Comparison of ENCODE assay signal across 13 cellular contexts in genomic region chr22:43777204-43777671, GRCh38. TPM values are rescaled to one million over a fixed set of nuclear protein-coding genes. Genes with fewer than 3 reads are reported as not detected.
A peak's percentile ranks its signal among the peaks of the same experiment; 100 is the strongest.
DNase-seq lines count a peak whose midpoint lies in the region; ATAC-seq, FAIRE-seq and TF ChIP-seq lines count a peak whose summit lies in the region.
"Had no signal": no experiment of that assay in that cellular context is flagged by ENCODE, and none has a peak within 500 bp of the region (broad histone marks: within the 10 kb centered on the region; RNA-seq: fewer than 3 reads in every experiment).

No MANE protein-coding gene starts in this region.

- no peak overlapping the region for H3K9ac ChIP-seq in MM.1S (ENCODE audit: low read length)

- no peaks in the 10 kb centered on the region for H3K4me1 ChIP-seq in MM.1S (ENCODE audit: low read length)
- H3K4me1 ChIP-seq: Caco-2 had no signal

- H2AFZ ChIP-seq in MM.1S (ENCODE audit: low read length), result no peak overlapping the region

- no peak overlapping the region for H3K4me3 ChIP-seq in MG63
- no peak overlapping the region for H3K4me3 ChIP-seq in MM.1S (ENCODE audit: low read length)

- H4K20me1 ChIP-seq in MM.1S (ENCODE audit: insufficient read depth, low read length), result no peaks in the 10 kb centered on the region

- ATAC-seq in GM18861 (IDR thresholded peaks at IDR 0.05; ENCODE audit: unreplicated experiment), result no peak
- ATAC-seq in HG02970 (IDR thresholded peaks at IDR 0.05; ENCODE audit: low FRiP score, unreplicated experiment), result no peak

- DNase-seq in AG20443 (ENCODE audit: low spot score), result peak; percentile 50
- peak; percentile 70 for DNase-seq in MG63
- DNase-seq in dermis blood vessel endothelial cell, result peak; percentile 26
- peak; percentile 2 for DNase-seq in medulla oblongata (ENCODE audit: extremely low spot score)
- no peak for DNase-seq in MM.1S
- no peak for DNase-seq in GM19239 (ENCODE audit: insufficient read length, low spot score)
- DNase-seq: activated T-cell treated with anti-CD3 and anti-CD28 coated beads for 4 hours, Caco-2, NCI-H345 had no signal

- H3K27me3 ChIP-seq in MG63 (no peaks in the 10 kb centered on the region), MM.1S (replicated peaks; ENCODE audit: insufficient read depth, low read length) (no peaks in the 10 kb centered on the region)

- H3F3A ChIP-seq in MM.1S (ENCODE audit: insufficient read depth, low read length), result no peaks in the 10 kb centered on the region

- no peaks in the 10 kb centered on the region for H3K9me2 ChIP-seq in MM.1S (replicated peaks; ENCODE audit: insufficient read depth, low read length)

- no peaks in the 10 kb centered on the region for H3K9me3 ChIP-seq in MG63
- H3K9me3 ChIP-seq in MM.1S (replicated peaks; ENCODE audit: insufficient read depth, low read length), result no peaks in the 10 kb centered on the region
- H3K9me3 ChIP-seq: Caco-2 had no signal

- H3K36me3 ChIP-seq in MG63, result no peaks in the 10 kb centered on the region
- H3K36me3 ChIP-seq in MM.1S (replicated peaks; ENCODE audit: insufficient read depth, low read length), result no peaks in the 10 kb centered on the region

- FAIRE-seq in GM19239 (lab: Jason Lieb, UNC), result no peak
- FAIRE-seq: colon, islet of Langerhans had no signal

- no peak for TF ChIP-seq CTCF in MM.1S (IDR thresholded peaks at IDR 0.05; ENCODE audit: low read length)

- H3K4me2 ChIP-seq in MM.1S (ENCODE audit: low read depth, low read length), result no peak overlapping the region

- no peaks in the 10 kb centered on the region for H3K79me2 ChIP-seq in MM.1S (ENCODE audit: low read length)

- H3K27ac ChIP-seq in MM.1S (ENCODE audit: low read length), result no peak overlapping the region

RNA-seq across cellular contexts. Expression of gene EFCAB6, which starts 34.9 kb away (rescaled TPM):
- total RNA-seq in MG63 (2014; rRNA removed; shearing (Covaris generic); ENCODE audit: low replicate concordance), result 0.37 and 2.9 TPM in 2 replicates
- total RNA-seq in dermis blood vessel endothelial cell, result under 0.01 and 0.33 TPM in 2 replicates
- total RNA-seq: Caco-2 had no signal

Comparison
In these comparisons a context has a peak if more than half of its experiments do, and no peak if none do; other contexts are left out.
1. DNase-seq: peak in AG20443 (single experiment), MG63 (single experiment), dermis blood vessel endothelial cell (single experiment) and medulla oblongata (single experiment); none in MM.1S (single experiment) and GM19239 (single experiment).